Comparison of ENCODE assay signal across 19 cellular contexts in the genomic region with DNA sequence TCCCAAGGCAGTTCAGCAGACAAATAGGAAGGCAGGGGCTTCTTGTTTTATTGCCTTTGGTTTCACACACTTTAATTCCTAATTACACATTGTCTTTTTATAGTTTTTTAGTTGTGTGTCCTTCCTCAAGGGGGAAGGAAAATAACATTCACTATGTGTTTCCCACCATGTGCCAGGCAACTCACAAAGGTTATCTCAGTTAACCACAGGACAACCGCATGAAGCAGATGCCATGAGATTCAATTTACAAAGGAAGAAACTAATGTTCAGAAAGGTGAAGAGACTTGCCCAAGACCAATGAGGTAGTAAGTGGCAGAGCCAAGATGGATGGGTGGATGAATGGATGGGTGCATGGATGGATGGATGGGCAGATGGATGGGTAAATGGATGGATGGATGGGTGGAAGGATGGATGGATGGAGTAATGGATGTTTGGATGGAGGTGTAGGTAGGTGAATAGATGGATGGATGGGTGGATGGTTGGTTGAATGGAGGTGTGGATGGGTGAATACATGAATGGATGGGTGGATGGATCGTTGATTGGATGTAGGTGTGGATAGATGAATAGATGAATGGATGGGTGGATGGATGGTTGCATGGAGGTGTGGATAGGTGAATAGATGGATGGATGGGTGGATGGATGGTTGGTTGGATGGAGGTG.
DNase-seq lines count a peak whose midpoint lies in the region; ATAC-seq and TF ChIP-seq lines count a peak whose summit lies in the region.
"Had no signal": no experiment of that assay in that cellular context is flagged by ENCODE, and none has a peak within 500 bp of the region (broad histone marks: within the 10 kb centered on the region; RNA-seq: fewer than 3 reads in every experiment).

No MANE protein-coding gene starts in this region.

- peaks cover 2% of the 10 kb centered on the region for H3F3A ChIP-seq in smooth muscle cell (ENCODE audit: low read depth)

- peaks cover 18 to 24% of the 10 kb centered on the region in 2 experiments for H3K4me1 Mint-ChIP-seq in H9
- H3K4me1 Mint-ChIP-seq: activated naive CD4-positive, alpha-beta T cell treated with anti-CD3 and anti-CD28 coated beads, Interleukin-2, amount 10 ng/mL, durations not matched to agents 7 days and 5 days had no signal

- no peak overlapping the region for H3K56ac ChIP-seq in H9 (ENCODE audit: insufficient read length, low read depth, low read length)

- H3K9ac ChIP-seq in H9 (ENCODE audit: extremely low read depth, insufficient read length, low read length), result no peak overlapping the region
- no peak overlapping the region for H3K9ac ChIP-seq in smooth muscle cell (ENCODE audit: low read depth)

- H3K4me1 ChIP-seq in H9 (ENCODE audit: insufficient read depth, low read length), result no peaks in the 10 kb centered on the region
- peaks cover 20% of the 10 kb centered on the region for H3K4me1 ChIP-seq in smooth muscle cell (ENCODE audit: low read depth)
- H3K4me1 ChIP-seq in lower lobe of right lung, result peaks cover 12% of the 10 kb centered on the region
- H3K4me1 ChIP-seq: foreskin keratinocyte had no signal

- peaks cover 6% of the 10 kb centered on the region for H3K23me2 ChIP-seq in H9 (ENCODE audit: insufficient read length, low read depth, low read length, poor library complexity, severe bottlenecking)

- no peak overlapping the region for H3T11ph ChIP-seq in H9 (ENCODE audit: low read length)

- no peak overlapping the region for H2AK5ac ChIP-seq in H9 (ENCODE audit: insufficient read length, low read length)

- WGBS in H9 (ENCODE audit: extremely low coverage, insufficient read length, low lambda C conversion rate), result 100% methylated on average over 1 of the region's 2 CpGs
- 85% methylated on average over 2 of the region's 2 CpGs for WGBS in smooth muscle cell (ENCODE audit: low lambda C conversion rate)

- H4K5ac ChIP-seq in H9 (ENCODE audit: insufficient read length, low read depth, low read length), result no peak overlapping the region

- H2BK12ac ChIP-seq in H9 (ENCODE audit: insufficient read length, low read depth, low read length), result no peak overlapping the region

- peaks cover 3 to 6% of the 10 kb centered on the region in 2 experiments; a peak in 2 of 5 replicates for H3K9me3 Mint-ChIP-seq in H9
- H3K9me3 Mint-ChIP-seq: activated naive CD4-positive, alpha-beta T cell treated with anti-CD3 and anti-CD28 coated beads, Interleukin-2, amount 10 ng/mL, durations not matched to agents 7 days and 5 days had no signal

- ATAC-seq in HG03342 (IDR thresholded peaks at IDR 0.05; ENCODE audit: unreplicated experiment) (no peak), lower lobe of right lung (no peak)
- ATAC-seq: effector memory CD8-positive, alpha-beta T cell; foreskin keratinocyte; naive thymus-derived CD8-positive, alpha-beta T cell; PC-3 had no signal

- H2BK5ac ChIP-seq in H9 (ENCODE audit: insufficient read length, low read length), result no peak overlapping the region

- no peak overlapping the region for H2BK120ac ChIP-seq in H9 (ENCODE audit: low read depth, low read length, poor library complexity, severe bottlenecking)

- H3K4me3 Mint-ChIP-seq in H9, result no peak overlapping the region
- H3K4me3 Mint-ChIP-seq: activated naive CD4-positive, alpha-beta T cell treated with anti-CD3 and anti-CD28 coated beads, Interleukin-2, amount 10 ng/mL, durations not matched to agents 7 days and 5 days; effector memory CD8-positive, alpha-beta T cell; naive thymus-derived CD8-positive, alpha-beta T cell had no signal

- no peak overlapping the region for H3K14ac ChIP-seq in H9 (ENCODE audit: insufficient read depth, low read length)

- TF ChIP-seq CTCF in H9 (conservative IDR thresholded peaks at IDR 0.05) (no peak), astrocyte of the cerebellum (IDR thresholded peaks at IDR 0.05; ENCODE audit: low read depth, low read length, missing control alignments) (no peak), smooth muscle cell (IDR thresholded peaks at IDR 0.05; ENCODE audit: borderline replicate concordance, insufficient read depth, poor library complexity, severe bottlenecking) (no peak), lower lobe of right lung (IDR thresholded peaks at IDR 0.05) (no peak)

- no peak overlapping the region for H3K18ac ChIP-seq in H9 (ENCODE audit: insufficient read length, low read depth, low read length)

- no peak overlapping the region for H4K91ac ChIP-seq in H9 (ENCODE audit: insufficient read length, low read depth, low read length)

- H3K4me3 ChIP-seq in astrocyte of the cerebellum (ENCODE audit: low read depth, low read length) (peak overlapping the region; percentile 9), smooth muscle cell (no peak overlapping the region), lower lobe of right lung (no peak overlapping the region)
- H3K4me3 ChIP-seq: left ventricle myocardium inferior had no signal

- DNase-seq in H9 (peak; percentile 1), astrocyte of the cerebellum (ENCODE audit: low read depth) (no peak), iris pigment epithelial cell (ENCODE audit: low read depth) (peak; percentile 9), smooth muscle cell (lab: John Stamatoyannopoulos, UW; ENCODE audit: unreplicated experiment) (no peak), lower lobe of right lung (no peak), OCI-M2 (lab: John Stamatoyannopoulos, UW; ENCODE audit: unreplicated experiment) (no peak)
- no peak for DNase-seq in stimulated activated CD4-positive, alpha-beta T cell treated with anti-CD3 and anti-CD28 coated beads, Interleukin-15, amount 100 ng/mL, for 24 hours
- DNase-seq: activated CD4-positive, alpha-beta T cell treated with anti-CD3 and anti-CD28 coated beads, Interleukin-2, amount 50 U/mL, for 1 hour; activated naive CD4-positive, alpha-beta T cell treated with anti-CD3 and anti-CD28 coated beads, Interleukin-2, amount 10 ng/mL, durations not matched to agents 7 days and 5 days; activated T-cell treated with anti-CD3 and anti-CD28 coated beads for 4 hours; effector memory CD8-positive, alpha-beta T cell; GDM1; left ventricle myocardium inferior; NCI-H526; PC-3; stimulated activated CD4-positive, alpha-beta T cell treated with anti-CD3 and anti-CD28 coated beads, Interleukin-1b, Interleukin-23, amount 100 ng/mL, for 48 hours had no signal

- no peaks in the 10 kb centered on the region; the same call in 1 of the 2 replicates for H3K79me2 ChIP-seq in H9 (ENCODE audit: insufficient read depth, low read length)
- no peaks in the 10 kb centered on the region for H3K79me2 ChIP-seq in smooth muscle cell (ENCODE audit: low read depth)

- no peaks in the 10 kb centered on the region for H3K27me3 ChIP-seq in H9 (ENCODE audit: insufficient read depth, low read length)
- H3K27me3 ChIP-seq in smooth muscle cell (ENCODE audit: low read depth), result peaks cover 28% of the 10 kb centered on the region
- H3K27me3 ChIP-seq in lower lobe of right lung (ENCODE audit: low read depth), result peaks cover 23% of the 10 kb centered on the region

- H2BK15ac ChIP-seq in H9 (ENCODE audit: low read depth, low read length), result no peak overlapping the region

- intact Hi-C loops in lower lobe of right lung (cut with DNase I), result no loop called here

- H3K4me2 ChIP-seq in H9 (ENCODE audit: insufficient read depth, insufficient read length, low read length) (no peak overlapping the region), smooth muscle cell (peak overlapping the region; percentile 80)

- no peak overlapping the region for H4K8ac ChIP-seq in H9 (replicated peaks; ENCODE audit: insufficient read length, low read depth, low read length)

- H3K79me1 ChIP-seq in H9 (ENCODE audit: insufficient read depth, low read depth, low read length, poor library complexity, severe bottlenecking), result no peaks in the 10 kb centered on the region

- no peak overlapping the region for H3K23ac ChIP-seq in H9 (ENCODE audit: insufficient read length, low read depth, low read length)

- no peaks in the 10 kb centered on the region for H3K36me3 ChIP-seq in smooth muscle cell (ENCODE audit: low read depth)
- H3K36me3 ChIP-seq in lower lobe of right lung, result no peaks in the 10 kb centered on the region
- H3K36me3 ChIP-seq: left ventricle myocardium inferior had no signal

- peaks cover 0 to 3% (median 0%) of the 10 kb centered on the region in 3 experiments; a peak in 1 of 7 replicates for H3K36me3 Mint-ChIP-seq in H9 (ENCODE audit: insufficient read depth in 1 of 3, low read depth in 3 of 3)
- H3K36me3 Mint-ChIP-seq: activated naive CD4-positive, alpha-beta T cell treated with anti-CD3 and anti-CD28 coated beads, Interleukin-2, amount 10 ng/mL, durations not matched to agents 7 days and 5 days; naive thymus-derived CD8-positive, alpha-beta T cell had no signal

- peaks cover 15% of the 10 kb centered on the region for H3K27me3 Mint-ChIP-seq in H9 (ENCODE audit: low read depth)

- H2AFZ ChIP-seq in H9 (ENCODE audit: low read length) (no peak overlapping the region), smooth muscle cell (ENCODE audit: low read depth) (no peak overlapping the region)

- no peak overlapping the region for H3K27ac ChIP-seq in H9 (ENCODE audit: insufficient read length, low read depth, low read length)
- H3K27ac ChIP-seq in smooth muscle cell (ENCODE audit: low read depth), result peak overlapping the region; percentile 46
- no peak overlapping the region for H3K27ac ChIP-seq in lower lobe of right lung
- H3K27ac ChIP-seq: foreskin keratinocyte, left ventricle myocardium inferior had no signal

- H2BK20ac ChIP-seq in H9 (ENCODE audit: low read depth, low read length, poor library complexity, severe bottlenecking), result no peak overlapping the region

- no peak overlapping the region for H3K4ac ChIP-seq in H9 (ENCODE audit: low read depth, low read length)

- H3K9me3 ChIP-seq in H9 (ENCODE audit: control insufficient read depth, low read depth, low read length) (no peaks in the 10 kb centered on the region), smooth muscle cell (replicated peaks; ENCODE audit: low read depth) (no peaks in the 10 kb centered on the region), lower lobe of right lung (no peaks in the 10 kb centered on the region)
- H3K9me3 ChIP-seq: left ventricle myocardium inferior had no signal

- in situ Hi-C loops in astrocyte of the cerebellum (cut with HindIII; ENCODE audit: low sequenced_read_pairs), result no loop called here

- H3K27ac Mint-ChIP-seq in H9, result no peak overlapping the region; a peak in 1 of 7 replicates
- H3K27ac Mint-ChIP-seq: activated naive CD4-positive, alpha-beta T cell treated with anti-CD3 and anti-CD28 coated beads, Interleukin-2, amount 10 ng/mL, durations not matched to agents 7 days and 5 days; effector memory CD8-positive, alpha-beta T cell; naive thymus-derived CD8-positive, alpha-beta T cell had no signal

- no peaks in the 10 kb centered on the region for H4K20me1 ChIP-seq in H9 (ENCODE audit: control insufficient read depth, insufficient read depth, insufficient read length)
- peaks cover 5% of the 10 kb centered on the region for H4K20me1 ChIP-seq in smooth muscle cell (ENCODE audit: low read depth)

Comparison
In these comparisons a context has a peak if more than half of its experiments do, and no peak if none do; other contexts are left out.
1. DNase-seq: peak in H9 (single experiment) and iris pigment epithelial cell (single experiment); none in astrocyte of the cerebellum (single experiment), smooth muscle cell (single experiment), lower lobe of right lung (single experiment), OCI-M2 (single experiment) and stimulated activated CD4-positive, alpha-beta T cell treated with anti-CD3 and anti-CD28 coated beads, Interleukin-15, amount 100 ng/mL, for 24 hours (single experiment).